Comparison of ENCODE assay signal across 9 cellular contexts in the genomic region with DNA sequence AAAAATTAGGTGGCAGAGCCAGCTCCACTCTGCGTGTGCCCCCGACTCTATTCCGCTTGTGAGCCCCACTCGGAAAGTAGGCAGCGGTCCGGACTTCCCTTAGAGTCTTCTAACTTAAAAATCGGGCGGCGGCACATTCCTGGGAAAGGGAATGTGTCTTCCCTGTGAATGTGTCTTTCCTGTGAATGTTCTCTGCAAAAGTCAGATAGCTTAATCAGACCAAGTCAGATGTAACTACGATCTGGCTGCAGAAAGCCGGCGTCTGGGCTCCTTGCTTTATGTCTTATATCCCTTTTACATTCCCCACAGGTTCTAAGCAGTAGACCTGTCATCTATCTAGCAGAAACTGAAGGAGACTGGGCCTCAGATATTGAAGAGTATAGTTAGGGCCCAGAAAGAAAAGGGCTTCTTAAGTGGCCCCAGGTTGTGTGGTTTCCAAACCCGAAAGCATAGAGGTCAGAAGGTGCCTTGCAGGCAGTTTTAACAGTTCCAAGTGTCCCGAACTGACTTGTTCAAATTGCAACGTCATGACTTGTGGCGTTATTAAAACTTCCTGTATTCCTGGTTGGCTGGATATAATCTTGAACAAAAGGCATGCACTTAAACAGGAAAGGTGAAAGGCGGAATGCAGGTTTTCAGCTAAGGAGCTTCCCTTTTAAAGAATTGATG. TPM values are rescaled to one million over a fixed set of nuclear protein-coding genes. Genes with fewer than 3 reads are reported as not detected.
A peak's percentile ranks its signal among the peaks of the same experiment; 100 is the strongest.
DNase-seq lines count a peak whose midpoint lies in the region; FAIRE-seq and TF ChIP-seq lines count a peak whose summit lies in the region.
"Had no signal": no experiment of that assay in that cellular context is flagged by ENCODE, and none has a peak within 500 bp of the region (broad histone marks: within the 10 kb centered on the region; RNA-seq: fewer than 3 reads in every experiment).

No MANE protein-coding gene starts in this region.

- FAIRE-seq in astrocyte (lab: Jason Lieb, UNC) = no peak
- FAIRE-seq: G401.6 had no signal

- H3K4me1 ChIP-seq in astrocyte (ENCODE audit: insufficient read depth, low read length) (peaks cover 12% of the 10 kb centered on the region), hepatocyte (ENCODE audit: insufficient read depth) (peaks cover 17% of the 10 kb centered on the region)

- H3K36me3 ChIP-seq in astrocyte (ENCODE audit: insufficient read depth, low read length) (peaks cover 6% of the 10 kb centered on the region), hepatocyte (replicated peaks; ENCODE audit: insufficient read depth, low read depth) (no peaks in the 10 kb centered on the region)

- H3K4me2 ChIP-seq in astrocyte (ENCODE audit: low read length) (peak overlapping the region; percentile 99), hepatocyte (peak overlapping the region; percentile 91)

- H2AFZ ChIP-seq in astrocyte (ENCODE audit: low read depth, low read length) (peak overlapping the region; percentile 93), hepatocyte (peak overlapping the region; percentile 88)

- TF ChIP-seq CTCF in astrocyte (IDR thresholded peaks at IDR 0.05; ENCODE audit: insufficient read depth, low read depth, low read length) (no peak), hepatocyte (IDR thresholded peaks at IDR 0.05; ENCODE audit: poor library complexity) (no peak)

- no peaks in the 10 kb centered on the region for H3K9me2 ChIP-seq in hepatocyte (replicated peaks; ENCODE audit: insufficient read depth)

- H3K4me3 Mint-ChIP-seq in astrocyte (ENCODE audit: unreplicated experiment) = peak overlapping the region; percentile 98

- H3K9me3 ChIP-seq in astrocyte (ENCODE audit: insufficient read depth, low read depth, low read length) (no peaks in the 10 kb centered on the region), hepatocyte (ENCODE audit: low read depth) (no peaks in the 10 kb centered on the region)

- H3K4me3 ChIP-seq in astrocyte (ENCODE audit: insufficient read depth, low read depth, low read length) = peak overlapping the region; percentile 87
- peak overlapping the region; percentile 79 for H3K4me3 ChIP-seq in hepatocyte

- no peaks in the 10 kb centered on the region for H3K27me3 Mint-ChIP-seq in astrocyte (ENCODE audit: low read depth, unreplicated experiment)

- WGBS in hepatocyte (ENCODE audit: low lambda C conversion rate, missing lambda C conversion rate) = 6% methylated on average over 17 of the region's 17 CpGs

- peaks cover 13% of the 10 kb centered on the region for H3K4me1 Mint-ChIP-seq in astrocyte (ENCODE audit: low read depth, unreplicated experiment)

- H3K79me2 ChIP-seq in astrocyte (ENCODE audit: insufficient read depth, low read length) (peaks cover 20% of the 10 kb centered on the region), hepatocyte (peaks cover 70% of the 10 kb centered on the region)

- H3K27ac ChIP-seq in astrocyte (ENCODE audit: low read depth, low read length) (peak overlapping the region; percentile 98), hepatocyte (peak overlapping the region; percentile 99)

- H3K27ac Mint-ChIP-seq in astrocyte (ENCODE audit: unreplicated experiment) = peak overlapping the region; percentile 89

- DNase-seq in NCI-H2171 treated with DMSO at 0.1 percent for 48 hours (lab: John Stamatoyannopoulos, UW) = peak; percentile 15
- no peak for DNase-seq in NCI-H2171 (lab: John Stamatoyannopoulos, UW)
- peak; percentile 72 for DNase-seq in H4 (ENCODE audit: low spot score)
- DNase-seq in NCI-H82 (lab: John Stamatoyannopoulos, UW) = peak; percentile 35
- DNase-seq in astrocyte (ENCODE audit: low read depth) = peak; percentile 58
- DNase-seq in hepatocyte (ENCODE audit: low spot score) = peak; percentile 30
- peak; percentile 66 for DNase-seq in renal cortical epithelial cell (ENCODE audit: low read depth)
- no peak for DNase-seq in NCI-H1436 treated with DMSO at 0.1 percent for 48 hours (lab: John Stamatoyannopoulos, UW)

- no peaks in the 10 kb centered on the region for H3K9me3 Mint-ChIP-seq in astrocyte (ENCODE audit: unreplicated experiment)

- peak overlapping the region; percentile 95 for H3K9ac ChIP-seq in astrocyte (ENCODE audit: low read length)

- H4K20me1 ChIP-seq in astrocyte (ENCODE audit: insufficient read depth, low read length) (no peaks in the 10 kb centered on the region), hepatocyte (ENCODE audit: insufficient read depth, poor library complexity, severe bottlenecking) (no peaks in the 10 kb centered on the region)

- no peaks in the 10 kb centered on the region for H3K27me3 ChIP-seq in astrocyte (ENCODE audit: insufficient read depth, low read length)
- H3K27me3 ChIP-seq in hepatocyte = no peaks in the 10 kb centered on the region

- peaks cover 1% of the 10 kb centered on the region for H3K36me3 Mint-ChIP-seq in astrocyte (ENCODE audit: low read depth, unreplicated experiment)

RNA-seq across cellular contexts. Expression of gene PHKB, which starts 0.6 kb away (rescaled TPM):
- total RNA-seq in H4 (2014; rRNA removed; shearing (Covaris generic)) = 43.0 and 46.4 TPM in 2 replicates
- total RNA-seq in astrocyte (39.8 and 49.6 TPM in 2 replicates), hepatocyte (71.7 and 79.4 TPM in 2 replicates), renal cortical epithelial cell (88.9 and 127 TPM in 2 replicates)
- 28.7 and 29.3 TPM in 2 replicates for polyA plus RNA-seq in hepatocyte

RNA-seq across cellular contexts. Expression of gene ITFG1, which starts 0.9 kb away (rescaled TPM):
- total RNA-seq in H4 (2014; rRNA removed; shearing (Covaris generic)) = 70.8 and 78.5 TPM in 2 replicates
- total RNA-seq in astrocyte = 52.7 and 58.9 TPM in 2 replicates
- 78.3 and 87.8 TPM in 2 replicates for total RNA-seq in hepatocyte
- polyA plus RNA-seq in hepatocyte = 86.4 and 91.4 TPM in 2 replicates
- 88.6 and 145 TPM in 2 replicates for total RNA-seq in renal cortical epithelial cell

Comparison
In these comparisons a context has a peak if more than half of its experiments do, and no peak if none do; other contexts are left out.
1. DNase-seq: peak in NCI-H2171 treated with DMSO at 0.1 percent for 48 hours (single experiment), H4 (single experiment), NCI-H82 (single experiment), astrocyte (single experiment), hepatocyte (single experiment) and renal cortical epithelial cell (single experiment); none in NCI-H2171 (single experiment) and NCI-H1436 treated with DMSO at 0.1 percent for 48 hours (single experiment).